ENCODE assay signal across 9 cellular contexts in genomic region chr22:30325724-30326703, GRCh38. TPM values are rescaled to one million over a fixed set of nuclear protein-coding genes. Genes with fewer than 3 reads are reported as not detected.
DNase-seq lines count a peak whose midpoint lies in the region; ATAC-seq, FAIRE-seq and TF ChIP-seq lines count a peak whose summit lies in the region.
"Had no signal": no experiment of that assay in that cellular context is flagged by ENCODE, and none has a peak within 500 bp of the region (broad histone marks: within the 10 kb centered on the region; RNA-seq: fewer than 3 reads in every experiment).

No MANE protein-coding gene starts in this region.

- POLR2A ChIA-PET in activated CD4-positive, alpha-beta T cell treated with anti-CD3 and anti-CD28 coated beads, Interleukin-2, amount 10 ng/mL, durations not matched to agents 7 days and 5 days (lab: Charles Lee) = interaction anchor here (0.6 to 1.2 kb wide), 4 partner anchors 8 to 58 kb away, joined by 3 read pairs; no protein-coding TSS in a partner anchor

- no peaks in the 10 kb centered on the region for H3K4me1 ChIP-seq in endocrine pancreas (ENCODE audit: control insufficient read depth, insufficient read depth, low read length)

- H3K4me3 Mint-ChIP-seq in activated CD4-positive, alpha-beta T cell treated with anti-CD3 and anti-CD28 coated beads, Interleukin-2, amount 10 ng/mL, durations not matched to agents 7 days and 5 days = peak overlapping the region; percentile 90
- peak overlapping the region; percentile 86 to 95 (median 89) for H3K4me3 Mint-ChIP-seq in naive B cell

- H3K9me3 ChIP-seq in endocrine pancreas (ENCODE audit: control insufficient read depth, low read length) = no peaks in the 10 kb centered on the region

- CTCF ChIA-PET in activated CD4-positive, alpha-beta T cell treated with anti-CD3 and anti-CD28 coated beads, Interleukin-2, amount 10 ng/mL, durations not matched to agents 7 days and 5 days (lab: Charles Lee) = interaction anchor here (0.6 to 4.4 kb wide), 9 partner anchors 11 to 89 kb away, joined by 3 to 17 read pairs (median 4); partner anchors contain the start of gene CASTOR1

- no peaks in the 10 kb centered on the region for H3K27me3 ChIP-seq in endocrine pancreas (ENCODE audit: control insufficient read depth, insufficient read depth, low read length)

- peak overlapping the region; percentile 78 for H3K9ac ChIP-seq in endocrine pancreas (ENCODE audit: control insufficient read depth, insufficient read depth, low read length)

- peak overlapping the region; percentile 30 for H3K4me3 ChIP-seq in endocrine pancreas (ENCODE audit: control insufficient read depth, insufficient read depth, low read length)

- peaks cover 53% of the 10 kb centered on the region for H3K36me3 Mint-ChIP-seq in activated CD4-positive, alpha-beta T cell treated with anti-CD3 and anti-CD28 coated beads, Interleukin-2, amount 10 ng/mL, durations not matched to agents 7 days and 5 days (ENCODE audit: low read depth)
- peaks cover 0 to 7% of the 10 kb centered on the region in 2 donors for H3K36me3 Mint-ChIP-seq in naive B cell

- H3K4me1 Mint-ChIP-seq in activated CD4-positive, alpha-beta T cell treated with anti-CD3 and anti-CD28 coated beads, Interleukin-2, amount 10 ng/mL, durations not matched to agents 7 days and 5 days = peaks cover 51% of the 10 kb centered on the region
- H3K4me1 Mint-ChIP-seq in naive B cell = peaks cover 39 to 62% (median 59%) of the 10 kb centered on the region in 3 donors

- no peaks in the 10 kb centered on the region for H3K27me3 Mint-ChIP-seq in activated CD4-positive, alpha-beta T cell treated with anti-CD3 and anti-CD28 coated beads, Interleukin-2, amount 10 ng/mL, durations not matched to agents 7 days and 5 days
- H3K27me3 Mint-ChIP-seq in naive B cell = no peaks in the 10 kb centered on the region

- no peak for TF ChIP-seq CTCF in D721Med (IDR thresholded peaks at IDR 0.05; ENCODE audit: insufficient read depth, missing control alignments)

- ATAC-seq in HG02852 (IDR thresholded peaks at IDR 0.05; ENCODE audit: unreplicated experiment) (peak; percentile 28), naive B cell (ENCODE audit: low read depth in 2 of 2) (peak; percentile 19 to 32)

- peaks cover 9% of the 10 kb centered on the region for H3K9me3 Mint-ChIP-seq in activated CD4-positive, alpha-beta T cell treated with anti-CD3 and anti-CD28 coated beads, Interleukin-2, amount 10 ng/mL, durations not matched to agents 7 days and 5 days
- H3K9me3 Mint-ChIP-seq in naive B cell = no peaks in the 10 kb centered on the region

- in situ Hi-C loops in SK-MEL-5 (cut with HindIII; ENCODE audit: low pct_unique_long_range_greater_than_20kb, low sequenced_read_pairs) = loop anchor here (10.0 kb wide), 1 partner anchor 99 kb away; the partner anchor contains the start of gene MTFP1

- H3K27ac Mint-ChIP-seq in activated CD4-positive, alpha-beta T cell treated with anti-CD3 and anti-CD28 coated beads, Interleukin-2, amount 10 ng/mL, durations not matched to agents 7 days and 5 days = peak overlapping the region; percentile 60
- peak overlapping the region in 4 of 6 donors; percentile 37 to 83 (median 47) for H3K27ac Mint-ChIP-seq in naive B cell

- DNase-seq in activated CD4-positive, alpha-beta T cell treated with anti-CD3 and anti-CD28 coated beads, Interleukin-2, amount 10 ng/mL, durations not matched to agents 7 days and 5 days = peak; percentile 37
- no peak for DNase-seq in activated CD4-positive, alpha-beta T cell treated with anti-CD3 and anti-CD28 coated beads for 1 hour
- DNase-seq in SK-MEL-5 (ENCODE audit: low read depth, low spot score) = peak; percentile 48
- DNase-seq in naive B cell = no peak
- no peak for DNase-seq in SHP77 treated with DMSO at 0.1 percent for 48 hours (lab: John Stamatoyannopoulos, UW)
- no peak for DNase-seq in D721Med (ENCODE audit: insufficient read length, low spot score)

- no peaks in the 10 kb centered on the region for H3K36me3 ChIP-seq in endocrine pancreas (ENCODE audit: control insufficient read depth, insufficient read depth, low read length)

- FAIRE-seq in D721Med (lab: Jason Lieb, UNC) = no peak

RNA-seq across cellular contexts. Expression of gene TBC1D10A, which starts 0.7 kb away (rescaled TPM):
- 10 to 100 TPM; 45.5 to 47.6 TPM for total RNA-seq in activated CD4-positive, alpha-beta T cell treated with anti-CD3 and anti-CD28 coated beads, Interleukin-2, amount 10 ng/mL, durations not matched to agents 7 days and 5 days
- 38.2 and 46.8 TPM in 2 replicates for total RNA-seq in SK-MEL-5 (2014; rRNA removed; shearing (Covaris generic))
- 74.7 and 84.0 TPM in 2 replicates for polyA plus RNA-seq in SK-MEL-5 (2015; cell fraction: cytosol; rRNA removed)
- polyA plus RNA-seq in SK-MEL-5 (2015; cell fraction: nucleus; rRNA removed) = 113 and 122 TPM in 2 replicates
- 10 to 100 TPM; 39.9 to 54.0 (median 40.7) TPM for polyA plus RNA-seq in naive B cell (ENCODE audit: low read depth in 6 of 6)

RNA-seq across cellular contexts. Expression of gene SF3A1, which starts 30.7 kb away (rescaled TPM):
- 100 to 1,000 TPM; 247 to 279 TPM for total RNA-seq in activated CD4-positive, alpha-beta T cell treated with anti-CD3 and anti-CD28 coated beads, Interleukin-2, amount 10 ng/mL, durations not matched to agents 7 days and 5 days
- total RNA-seq in SK-MEL-5 (2014; rRNA removed; shearing (Covaris generic)) = 54.6 and 62.9 TPM in 2 replicates
- polyA plus RNA-seq in SK-MEL-5 (2015; cell fraction: cytosol; rRNA removed) = 201 and 252 TPM in 2 replicates
- polyA plus RNA-seq in SK-MEL-5 (2015; cell fraction: nucleus; rRNA removed) = 72.8 and 89.8 TPM in 2 replicates
- 100 to 1,000 TPM in 1 of 6 donors, 10 to 100 TPM in 5; 34.1 to 110 (median 80.3) TPM for polyA plus RNA-seq in naive B cell (ENCODE audit: low read depth in 6 of 6)

RNA-seq across cellular contexts. Expression of gene CCDC157, which starts 30.8 kb away (rescaled TPM):
- 1 to 10 TPM; 3.5 to 4.3 TPM for total RNA-seq in activated CD4-positive, alpha-beta T cell treated with anti-CD3 and anti-CD28 coated beads, Interleukin-2, amount 10 ng/mL, durations not matched to agents 7 days and 5 days
- total RNA-seq in SK-MEL-5 (2014; rRNA removed; shearing (Covaris generic)) = 0.59 and 0.82 TPM in 2 replicates
- polyA plus RNA-seq in SK-MEL-5 (2015; cell fraction: cytosol; rRNA removed) = 2.9 and 4.2 TPM in 2 replicates
- polyA plus RNA-seq in SK-MEL-5 (2015; cell fraction: nucleus; rRNA removed) = 6.9 and 7.3 TPM in 2 replicates
- 1 to 10 TPM in 3 of 6 donors, under 1 TPM in 2, not detected in 1; 0.47 to 2.6 (median 1.6) TPM for polyA plus RNA-seq in naive B cell (ENCODE audit: low read depth in 6 of 6)

RNA-seq across cellular contexts. Expression of gene CASTOR1, which starts 36.7 kb away (rescaled TPM):
- total RNA-seq in activated CD4-positive, alpha-beta T cell treated with anti-CD3 and anti-CD28 coated beads, Interleukin-2, amount 10 ng/mL, durations not matched to agents 7 days and 5 days = 10 to 100 TPM; 16.7 to 20.0 TPM
- total RNA-seq in SK-MEL-5 (2014; rRNA removed; shearing (Covaris generic)) = 3.4 and 4.0 TPM in 2 replicates
- 3.5 and 4.9 TPM in 2 replicates for polyA plus RNA-seq in SK-MEL-5 (2015; cell fraction: cytosol; rRNA removed)
- polyA plus RNA-seq in SK-MEL-5 (2015; cell fraction: nucleus; rRNA removed) = 8.3 and 13.8 TPM in 2 replicates
- 10 to 100 TPM in 5 of 6 donors, not detected in 1; 11.0 to 18.5 (median 14.7) TPM for polyA plus RNA-seq in naive B cell (ENCODE audit: low read depth in 6 of 6)

RNA-seq across cellular contexts. Expression of gene OSM, which starts 59.4 kb away (rescaled TPM):
- 10 to 100 TPM; 74.7 to 80.5 TPM for total RNA-seq in activated CD4-positive, alpha-beta T cell treated with anti-CD3 and anti-CD28 coated beads, Interleukin-2, amount 10 ng/mL, durations not matched to agents 7 days and 5 days
- not detected in 2 replicates for total RNA-seq in SK-MEL-5 (2014; rRNA removed; shearing (Covaris generic))
- polyA plus RNA-seq in SK-MEL-5 (2015; cell fraction: cytosol; rRNA removed) = not detected in 2 replicates
- polyA plus RNA-seq in SK-MEL-5 (2015; cell fraction: nucleus; rRNA removed) = not detected in 2 replicates
- 1 to 10 TPM in 5 of 6 donors, under 1 TPM in 1; 0.66 to 4.7 (median 1.3) TPM for polyA plus RNA-seq in naive B cell (ENCODE audit: low read depth in 6 of 6)
- total RNA-seq: dermis microvascular lymphatic vessel endothelial cell had no signal

Comparison
In these comparisons a context has a peak if more than half of its experiments do, and no peak if none do; other contexts are left out.
1. DNase-seq: peak in activated CD4-positive, alpha-beta T cell treated with anti-CD3 and anti-CD28 coated beads, Interleukin-2, amount 10 ng/mL, durations not matched to agents 7 days and 5 days (single experiment) and SK-MEL-5 (single experiment); none in activated CD4-positive, alpha-beta T cell treated with anti-CD3 and anti-CD28 coated beads for 1 hour (single experiment), naive B cell (single experiment), SHP77 treated with DMSO at 0.1 percent for 48 hours (single experiment) and D721Med (single experiment).